ENCODE assay signal across 9 cellular contexts in genomic region chr2:148752977-148753376, GRCh38.
"Had no signal": no experiment of that assay in that cellular context is flagged by ENCODE, and none has a peak within 500 bp of the region (broad histone marks: within the 10 kb centered on the region; RNA-seq: fewer than 3 reads in every experiment).

No MANE protein-coding gene starts in this region.

- H3K27ac Mint-ChIP-seq: HFFc6 had no signal

- H3K9me3 Mint-ChIP-seq: HFFc6 had no signal

- H3K27ac ChIP-seq: GM23248, KMS-11 had no signal

- H3K4me3 Mint-ChIP-seq: HFFc6 had no signal

- DNase-seq: GM23248, HFFc6, KBM-7 had no signal

- H2AFZ ChIP-seq: GM23248 had no signal

- H3K9me3 ChIP-seq: HAP-1 had no signal

- H3K9ac ChIP-seq: GM23248, KMS-11 had no signal

- FAIRE-seq: H1, H54, HTR-8/SVneo had no signal

- H3K4me3 ChIP-seq: GM23248, HAP-1 had no signal

- H3K4me1 ChIP-seq: HAP-1 had no signal

- H3K4me2 ChIP-seq: KMS-11 had no signal

- ATAC-seq: HCT116 had no signal

- H3K36me3 ChIP-seq: HAP-1 had no signal
